Comparison of ENCODE assay signal across 1 cellular context in genomic region chr3:50221413-50222168, GRCh38.
TF ChIP-seq lines count a peak whose summit lies in the region.

No MANE protein-coding gene starts in this region.

TF ChIP-seq in GM12878, 131 proteins besides CTCF, POLR2A, EP300 and RAD21:
- TF ChIP-seq ZNF687 (IDR thresholded peaks at IDR 0.05) (no peak), CUX1 (IDR thresholded peaks at IDR 0.05; ENCODE audit: insufficient replicate concordance, low read depth, low read length) (no peak), ZBTB4 (CRISPR knock-in tag; IDR thresholded peaks at IDR 0.05) (no peak), RAD51 (IDR thresholded peaks at IDR 0.05) (no peak), ZNF207 (IDR thresholded peaks at IDR 0.05; ENCODE audit: borderline replicate concordance) (no peak), IRF5 (IDR thresholded peaks at IDR 0.05; ENCODE audit: borderline replicate concordance) (no peak), CBFB (IDR thresholded peaks at IDR 0.05; ENCODE audit: low read depth) (no peak), NRF1 (conservative IDR thresholded peaks at IDR 0.05; ENCODE audit: low read depth, low read length) (no peak), ZBTB11 (CRISPR knock-in tag; IDR thresholded peaks at IDR 0.05) (no peak), RFX5 (IDR thresholded peaks at IDR 0.05; ENCODE audit: low read depth, low read length) (no peak), PKNOX1 (IDR thresholded peaks at IDR 0.05) (no peak), NFYA (IDR thresholded peaks at IDR 0.05; ENCODE audit: borderline replicate concordance, low read depth, low read length) (no peak), SP1 (IDR thresholded peaks at IDR 0.05; ENCODE audit: low read depth, low read length) (no peak), EGR1 (IDR thresholded peaks at IDR 0.05; ENCODE audit: borderline replicate concordance in 1 of 2, low read depth in 2 of 2, low read length in 2 of 2) (no peak), BCL3 (IDR thresholded peaks at IDR 0.05; ENCODE audit: borderline replicate concordance, insufficient read depth, low read depth, low read length, poor library complexity, severe bottlenecking) (no peak)
